ENCODE assay signal across 20 cellular contexts in genomic region chr11:60121259-60121658, GRCh38. TPM values are rescaled to one million over a fixed set of nuclear protein-coding genes. Genes with fewer than 3 reads are reported as not detected.
DNase-seq lines count a peak whose midpoint lies in the region; ATAC-seq, FAIRE-seq and TF ChIP-seq lines count a peak whose summit lies in the region.
"Had no signal": no experiment of that assay in that cellular context is flagged by ENCODE, and none has a peak within 500 bp of the region (broad histone marks: within the 10 kb centered on the region; RNA-seq: fewer than 3 reads in every experiment).

No MANE protein-coding gene starts in this region.

- no peaks in the 10 kb centered on the region for H3K4me1 ChIP-seq in colonic mucosa
- peaks cover 6% of the 10 kb centered on the region for H3K4me1 ChIP-seq in ovary (ENCODE audit: insufficient read depth)
- H3K4me1 ChIP-seq: esophagus muscularis mucosa, uterus had no signal

- ATAC-seq in HG03139 (IDR thresholded peaks at IDR 0.05; ENCODE audit: unreplicated experiment) = no peak
- ATAC-seq: activated naive CD8-positive, alpha-beta T cell treated with anti-CD3 and anti-CD28 coated beads, Interleukin-2, amount 50 U/mL, for 24 hours; Right ventricle myocardium inferior; T-cell had no signal

- no peak for TF ChIP-seq EP300 in ovary (IDR thresholded peaks at IDR 0.05)

- no peak overlapping the region for H3K4me3 ChIP-seq in colonic mucosa
- H3K4me3 ChIP-seq in ovary = no peak overlapping the region
- H3K4me3 ChIP-seq: dorsolateral prefrontal cortex, esophagus muscularis mucosa, pancreas, uterus had no signal

- no peaks in the 10 kb centered on the region for H3K36me3 ChIP-seq in colonic mucosa
- no peaks in the 10 kb centered on the region for H3K36me3 ChIP-seq in ovary
- H3K36me3 ChIP-seq: esophagus muscularis mucosa, pancreas, uterus had no signal

- H3K27ac ChIP-seq in colonic mucosa = no peak overlapping the region
- H3K27ac ChIP-seq in ovary = no peak overlapping the region
- H3K27ac ChIP-seq: dorsolateral prefrontal cortex, esophagus muscularis mucosa, pancreas, uterus had no signal

- H3K27me3 ChIP-seq in colonic mucosa = no peaks in the 10 kb centered on the region
- no peaks in the 10 kb centered on the region for H3K27me3 ChIP-seq in ovary
- H3K27me3 ChIP-seq: esophagus muscularis mucosa, pancreas, uterus had no signal

- no peak for DNase-seq in GM12892 (ENCODE audit: insufficient read length)
- DNase-seq in NCI-H82 treated with DMSO at 0.1 percent for 48 hours (lab: John Stamatoyannopoulos, UW; ENCODE audit: unreplicated experiment) = peak; percentile 56
- peak; percentile 48 for DNase-seq in colonic mucosa
- peak; percentile 21 to 39 (median 30) for DNase-seq in ovary
- DNase-seq in activated gamma-delta T cell treated with Interleukin-2 at 50 U/mL for 16 hours = no peak
- no peak for DNase-seq in amniotic stem cell (lab: John Stamatoyannopoulos, UW)
- DNase-seq: activated CD4-positive, CD25-positive, alpha-beta regulatory T cell; activated naive CD8-positive, alpha-beta T cell treated with anti-CD3 and anti-CD28 coated beads, Interleukin-2, amount 50 U/mL, for 24 hours; Caco-2; dorsolateral prefrontal cortex; NCI-H1436 treated with DMSO at 0.1 percent for 48 hours; pancreas; T-cell; uterus had no signal

- H3K9ac ChIP-seq in colonic mucosa (ENCODE audit: low read depth in 2 of 2, low read length in 2 of 2) = no peak overlapping the region

- WGBS in ovary, 3 donors = 26 to 53% (median 44%) methylated on average over 2 of the region's 2 CpGs

- FAIRE-seq in GM12892 (lab: Jason Lieb, UNC) = peak; percentile 64
- FAIRE-seq: GM12891, pancreas had no signal

- no peak for TF ChIP-seq CTCF in colonic mucosa (IDR thresholded peaks at IDR 0.05)
- no peak for TF ChIP-seq CTCF in ovary (IDR thresholded peaks at IDR 0.05)

- intact Hi-C loops in colonic mucosa (cut with DNase I) = no loop called here
- intact Hi-C loops in ovary (cut with DNase I) = no loop called here

- no peak for TF ChIP-seq POLR2A in GM12892 (IDR thresholded peaks at IDR 0.05; ENCODE audit: low read depth, low read length)
- no peak for TF ChIP-seq POLR2A in ovary (IDR thresholded peaks at IDR 0.05)

- H3K9me3 ChIP-seq in colonic mucosa (no peaks in the 10 kb centered on the region), ovary (no peaks in the 10 kb centered on the region)
- H3K9me3 ChIP-seq: esophagus muscularis mucosa, pancreas, uterus had no signal

RNA-seq across cellular contexts. Expression of gene MS4A2, which starts 32.8 kb away (rescaled TPM):
- not detected for polyA plus RNA-seq in GM12892 (2012; ENCODE audit: missing spikeins)
- 1 to 10 TPM; 2.2 to 2.9 TPM for total RNA-seq in colonic mucosa
- total RNA-seq in ovary = under 1 TPM in 4 of 7 donors, not detected in 3; 0.23 to 0.80 (median 0.51) TPM
- 1 to 10 TPM in 1 of 2 donors, under 1 TPM in 1; 0.38 to 1.7 TPM for polyA plus RNA-seq in ovary
- total RNA-seq: activated T-helper 1 cell treated with anti-CD3 and anti-CD28 coated beads, Interleukin-12 subunit alpha, Interleukin-12 subunit beta, Interleukin-2, Interleukin-4 antibody, amounts not matched to agents 30 ng/mL and 10 ng/mL and 1 ng/mL, durations not matched to agents 14 hours and 24 hours and 36 hours; Caco-2; dorsolateral prefrontal cortex; myocyte had no signal

Comparison
In these comparisons a context has a peak if more than half of its experiments do, and no peak if none do; other contexts are left out.
1. DNase-seq: peak in NCI-H82 treated with DMSO at 0.1 percent for 48 hours (single experiment), colonic mucosa (single experiment) and ovary (5 of 5); none in GM12892 (single experiment), activated gamma-delta T cell treated with Interleukin-2 at 50 U/mL for 16 hours (single experiment) and amniotic stem cell (single experiment).